8 cellular contexts compared by ENCODE assay signal in genomic region chr7:35148030-35148429, GRCh38.
DNase-seq lines count a peak whose midpoint lies in the region; ATAC-seq and TF ChIP-seq lines count a peak whose summit lies in the region.
"Not testable (repeated sequence)": the region's sequence is repeated elsewhere in the genome, so short reads cannot be mapped to it uniquely, and the experiment has no call there.

No MANE protein-coding gene starts in this region.

- not testable (repeated sequence) for H3K27me3 Mint-ChIP-seq in MCF 10A (ENCODE audit: insufficient read depth, unreplicated experiment)

- intact Hi-C loops in MCF 10A (cut with micrococcal nuclease); left ventricle myocardium inferior (cut with micrococcal nuclease); right lobe of liver (cut with DNase I): not testable (repeated sequence)

- ATAC-seq in right lobe of liver: peak; percentile 86 to 96 (median 94)

- H3K4me3 ChIP-seq in LNCaP clone FGC (ENCODE audit: low read depth, low read length); adipocyte (ENCODE audit: low read length); left ventricle myocardium inferior; right lobe of liver: not testable (repeated sequence)

- H3K9me3 Mint-ChIP-seq in MCF 10A (ENCODE audit: unreplicated experiment): not testable (repeated sequence)

- H3K4me3 Mint-ChIP-seq in MCF 10A (ENCODE audit: unreplicated experiment): not testable (repeated sequence)

- H3K27ac Mint-ChIP-seq in MCF 10A (ENCODE audit: low read depth, unreplicated experiment): not testable (repeated sequence)

- H3K9ac ChIP-seq in adipocyte (ENCODE audit: low read length): not testable (repeated sequence)

- POLR2A ChIA-PET in MCF 10A (lab: Yijun Ruan, JAX): not testable (repeated sequence)

- BruUV-seq in MCF 10A (replicated peaks; lab: Mats Ljungman, UMichigan): not testable (repeated sequence)

- not testable (repeated sequence) for H3K4me1 Mint-ChIP-seq in MCF 10A (ENCODE audit: insufficient read depth, unreplicated experiment)

- DNase-seq in DMS 273 (lab: John Stamatoyannopoulos, UW; ENCODE audit: unreplicated experiment) (peak; percentile 14), LNCaP clone FGC (ENCODE audit: low read depth) (peak; percentile 51), NCI-H446 treated with DMSO at 0.1 percent for 48 hours (lab: John Stamatoyannopoulos, UW) (peak; percentile 40), adipocyte (ENCODE audit: low read depth) (peak; percentile 24), MCF 10A (ENCODE audit: unreplicated experiment) (peak; percentile 4), cerebellum (ENCODE audit: low spot score) (peak; percentile 6), right lobe of liver (peak in 2 of 3 donors; percentile 25 to 58)
- DNase-seq in left ventricle myocardium inferior: not testable (repeated sequence)

- H3K4me1 ChIP-seq in adipocyte (ENCODE audit: control insufficient read depth, insufficient read depth, low read length); left ventricle myocardium inferior; right lobe of liver: not testable (repeated sequence)

- CTCF ChIA-PET in MCF 10A (lab: Yijun Ruan, JAX): not testable (repeated sequence)

- H3K36me3 Mint-ChIP-seq in MCF 10A (ENCODE audit: insufficient read depth, unreplicated experiment): not testable (repeated sequence)

- not testable (repeated sequence) for H3K27me3 ChIP-seq in adipocyte (replicated peaks; ENCODE audit: control insufficient read depth, insufficient read depth, low read length); left ventricle myocardium inferior (ENCODE audit: low read depth); right lobe of liver

- not testable (repeated sequence) for H3K9me3 ChIP-seq in adipocyte (ENCODE audit: control insufficient read depth, low read length); left ventricle myocardium inferior (replicated peaks); right lobe of liver

- not testable (repeated sequence) for H3K36me3 ChIP-seq in adipocyte (ENCODE audit: control insufficient read depth, insufficient read depth, low read length, severe bottlenecking); left ventricle myocardium inferior; right lobe of liver

- H3K27ac ChIP-seq in left ventricle myocardium inferior (replicated peaks): peak overlapping the region; percentile 36
- not testable (repeated sequence) for H3K27ac ChIP-seq in right lobe of liver

- 27% methylated on average over 4 of the region's 4 CpGs for WGBS in right lobe of liver (ENCODE audit: insufficient coverage, low coverage, low lambda C conversion rate, missing lambda C conversion rate)

- not testable (repeated sequence) for TF ChIP-seq CTCF in LNCaP clone FGC (IDR thresholded peaks at IDR 0.05; ENCODE audit: control insufficient read depth, extremely low read depth, insufficient read depth); MCF 10A (IDR thresholded peaks at IDR 0.05; ENCODE audit: unreplicated experiment); left ventricle myocardium inferior (IDR thresholded peaks at IDR 0.05; ENCODE audit: borderline replicate concordance); right lobe of liver (IDR thresholded peaks at IDR 0.05)

- not testable (repeated sequence) for TF ChIP-seq POLR2A in right lobe of liver (IDR thresholded peaks at IDR 0.05)
